In genomic region chr3:10280177-10280529, GRCh38 we compare ENCODE assay signal across 1 cellular context.
TF ChIP-seq lines count a peak whose summit lies in the region.

No MANE protein-coding gene starts in this region.

TF ChIP-seq in HCT116, 20 proteins besides CTCF, POLR2A, EP300 and RAD21 (continued from another document):
- no peak for TF ChIP-seq ZBTB33 (IDR thresholded peaks at IDR 0.05; ENCODE audit: extremely low read depth, insufficient replicate concordance, low read length)
- TF ChIP-seq SIN3A (IDR thresholded peaks at IDR 0.05; ENCODE audit: low read depth), result no peak
- TF ChIP-seq SRF (IDR thresholded peaks at IDR 0.05; ENCODE audit: low read depth), result no peak
- TF ChIP-seq EZH2phosphoT487 (IDR thresholded peaks at IDR 0.05; ENCODE audit: borderline replicate concordance), result no peak
- no peak for TF ChIP-seq CBX3 (IDR thresholded peaks at IDR 0.05; ENCODE audit: low read depth)
- TF ChIP-seq EZH2 (IDR thresholded peaks at IDR 0.05), result no peak
